In the genomic region with DNA sequence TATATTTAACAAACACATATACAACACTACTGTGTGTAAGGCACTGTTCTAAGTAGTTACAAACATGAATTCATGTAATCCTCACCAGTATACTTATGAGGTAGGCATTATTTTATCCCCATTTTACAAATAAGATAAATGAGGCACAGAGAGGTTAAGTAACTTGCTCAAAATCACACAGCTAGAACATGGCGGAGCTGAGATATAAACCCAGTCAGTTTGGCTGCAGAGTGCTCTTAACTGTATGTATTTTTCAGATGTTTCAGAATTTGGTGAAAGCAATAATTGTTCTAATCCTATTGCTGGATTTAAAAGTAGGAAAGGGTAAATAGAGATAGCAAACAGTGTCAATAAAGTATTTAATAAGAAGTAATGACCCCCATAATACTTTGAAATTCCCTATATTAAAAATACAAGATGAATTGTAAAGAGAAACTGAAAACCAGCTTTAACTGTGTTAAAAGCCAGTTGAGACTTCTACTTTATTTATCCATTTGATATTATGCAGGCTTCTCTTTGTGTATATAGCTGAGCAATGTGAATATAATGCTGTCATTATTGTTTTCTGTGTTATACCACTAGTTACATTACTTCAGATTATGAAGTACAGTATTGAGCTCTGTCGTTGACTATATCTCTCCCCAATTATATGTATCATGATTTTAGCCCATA, we compare ENCODE assay signal across 17 cellular contexts. TPM values are rescaled to one million over a fixed set of nuclear protein-coding genes. Genes with fewer than 3 reads are reported as not detected.
DNase-seq lines count a peak whose midpoint lies in the region; ATAC-seq, FAIRE-seq and TF ChIP-seq lines count a peak whose summit lies in the region.
"Had no signal": no experiment of that assay in that cellular context is flagged by ENCODE, and none has a peak within 500 bp of the region (broad histone marks: within the 10 kb centered on the region; RNA-seq: fewer than 3 reads in every experiment).

No MANE protein-coding gene starts in this region.

- H3K4me3 Mint-ChIP-seq in activated naive CD4-positive, alpha-beta T cell treated with anti-CD3 and anti-CD28 coated beads for 36 hours: no peak overlapping the region
- H3K4me3 Mint-ChIP-seq: B cell; CD4-positive, CD25-positive, alpha-beta regulatory T cell had no signal

- H2AFZ ChIP-seq in MM.1S (ENCODE audit: low read length): no peak overlapping the region

- no peaks in the 10 kb centered on the region for H3K27me3 Mint-ChIP-seq in activated naive CD4-positive, alpha-beta T cell treated with anti-CD3 and anti-CD28 coated beads for 36 hours (ENCODE audit: low read depth)
- H3K27me3 Mint-ChIP-seq: B cell had no signal

- H3F3A ChIP-seq in MM.1S (ENCODE audit: insufficient read depth, low read length): no peaks in the 10 kb centered on the region

- no peak for TF ChIP-seq EP300 in stomach (IDR thresholded peaks at IDR 0.05)

- no peaks in the 10 kb centered on the region for H3K9me3 Mint-ChIP-seq in activated naive CD4-positive, alpha-beta T cell treated with anti-CD3 and anti-CD28 coated beads for 36 hours
- H3K9me3 Mint-ChIP-seq: CD4-positive, CD25-positive, alpha-beta regulatory T cell had no signal

- DNase-seq in GM19239 (ENCODE audit: insufficient read length, low spot score) (no peak), MM.1S (no peak), left lobe of liver (ENCODE audit: low spot score) (no peak), stomach (no peak), NCI-H1092 treated with DMSO at 0.1 percent for 48 hours (lab: John Stamatoyannopoulos, UW) (no peak), DMS114 treated with DMSO at 0.1 percent for 48 hours (lab: John Stamatoyannopoulos, UW; ENCODE audit: unreplicated experiment) (no peak)
- no peak for DNase-seq in activated naive CD4-positive, alpha-beta T cell treated with anti-CD3 and anti-CD28 coated beads for 36 hours
- DNase-seq: Caco-2; CD4-positive, CD25-positive, alpha-beta regulatory T cell; DMS53; HCEC 1CT; KG1; NCI-H1694 treated with DMSO at 0.1 percent for 48 hours; NCI-H226; NCI-H526 treated with DMSO at 0.1 percent for 48 hours; RPMI8226 had no signal

- whole genome bisulfite sequencing in stomach, 5 donors: 49 to 60% (median 49%) methylated on average over 2 of the region's 2 CpGs

- TF ChIP-seq CTCF in MM.1S (IDR thresholded peaks at IDR 0.05; ENCODE audit: low read length): no peak; the same call in 1 of the 2 replicates
- no peak for TF ChIP-seq CTCF in stomach (IDR thresholded peaks at IDR 0.05)

- no peak overlapping the region for H3K27ac Mint-ChIP-seq in activated naive CD4-positive, alpha-beta T cell treated with anti-CD3 and anti-CD28 coated beads for 36 hours
- H3K27ac Mint-ChIP-seq: B cell; CD4-positive, CD25-positive, alpha-beta regulatory T cell had no signal

- no peaks in the 10 kb centered on the region for H3K9me3 ChIP-seq in MM.1S (replicated peaks; ENCODE audit: insufficient read depth, low read length)
- no peaks in the 10 kb centered on the region for H3K9me3 ChIP-seq in stomach
- H3K9me3 ChIP-seq: Caco-2 had no signal

- FAIRE-seq in GM19239 (lab: Jason Lieb, UNC): peak; percentile 74

- TF ChIP-seq POLR2A in stomach (IDR thresholded peaks at IDR 0.05): no peak

- H3K36me3 ChIP-seq in MM.1S (replicated peaks; ENCODE audit: insufficient read depth, low read length) (no peaks in the 10 kb centered on the region), stomach (no peaks in the 10 kb centered on the region)

- H3K36me3 Mint-ChIP-seq in activated naive CD4-positive, alpha-beta T cell treated with anti-CD3 and anti-CD28 coated beads for 36 hours (ENCODE audit: low read depth): peaks cover 7% of the 10 kb centered on the region

- H3K4me3 ChIP-seq in MM.1S (ENCODE audit: low read length) (peak overlapping the region; percentile 20; the same call in 1 of the 2 replicates), stomach (no peak overlapping the region)

- H3K9me2 ChIP-seq in MM.1S (replicated peaks; ENCODE audit: insufficient read depth, low read length): no peaks in the 10 kb centered on the region

- H3K4me1 ChIP-seq in MM.1S (ENCODE audit: low read length): peaks cover 14% of the 10 kb centered on the region
- H3K4me1 ChIP-seq in stomach: peaks cover 5 to 47% (median 22%) of the 10 kb centered on the region in 4 donors

- H3K27ac ChIP-seq in MM.1S (ENCODE audit: low read length): no peak overlapping the region
- H3K27ac ChIP-seq in stomach: peak overlapping the region in 3 of 5 donors; percentile 33 to 54 (median 53)

- peak overlapping the region; percentile 56 for H3K4me2 ChIP-seq in MM.1S (ENCODE audit: low read depth, low read length)

- ATAC-seq in left lobe of liver: peak; percentile 55

- H3K9ac ChIP-seq in MM.1S (ENCODE audit: low read length): no peak overlapping the region

- peaks cover 8% of the 10 kb centered on the region for H3K4me1 Mint-ChIP-seq in activated naive CD4-positive, alpha-beta T cell treated with anti-CD3 and anti-CD28 coated beads for 36 hours (ENCODE audit: low read depth)

- H4K20me1 ChIP-seq in MM.1S (ENCODE audit: insufficient read depth, low read length): no peaks in the 10 kb centered on the region

- H3K79me2 ChIP-seq in MM.1S (ENCODE audit: low read length): no peaks in the 10 kb centered on the region

- intact Hi-C loops in stomach (cut with DNase I; ENCODE audit: low total_unique reads): no loop called here
- intact Hi-C loops in activated naive CD4-positive, alpha-beta T cell treated with anti-CD3 and anti-CD28 coated beads for 36 hours (cut with micrococcal nuclease): no loop called here

- CTCF ChIA-PET in activated naive CD4-positive, alpha-beta T cell treated with anti-CD3 and anti-CD28 coated beads for 36 hours (lab: Charles Lee): interaction anchor here (0.6 to 1.5 kb wide), 4 partner anchors 10 to 784 kb away, joined by 3 to 5 read pairs (median 3); no protein-coding TSS in a partner anchor

- H3K27me3 ChIP-seq in MM.1S (replicated peaks; ENCODE audit: insufficient read depth, low read length) (no peaks in the 10 kb centered on the region), stomach (no peaks in the 10 kb centered on the region)

RNA-seq across cellular contexts. Expression of a gene that starts 32.3 kb away (rescaled TPM):
- 18.2 TPM for total RNA-seq in left lobe of liver
- total RNA-seq in stomach: 10 to 100 TPM in 3 of 5 donors, 1 to 10 TPM in 1, not detected in 1; 6.7 to 44.9 (median 20.8) TPM
- polyA plus RNA-seq in stomach: 10 to 100 TPM; 28.7 to 39.1 (median 33.0) TPM
- 100 to 1,000 TPM; 219 to 223 TPM for total RNA-seq in activated naive CD4-positive, alpha-beta T cell treated with anti-CD3 and anti-CD28 coated beads for 36 hours

Comparison
In these comparisons a context has a peak if more than half of its experiments do, and no peak if none do; other contexts are left out.
1. RNA of a gene that starts 32.3 kb away (total RNA-seq): 219 to 223 TPM in activated naive CD4-positive, alpha-beta T cell treated with anti-CD3 and anti-CD28 coated beads for 36 hours; 18.2 TPM in left lobe of liver (single experiment) and 6.7 to 44.9 TPM in stomach; every median in the first group is over 4 times any median in the second.